ENCODE assay signal across 20 cellular contexts in genomic region chr16:75293746-75294145, GRCh38. TPM values are rescaled to one million over a fixed set of nuclear protein-coding genes. Genes with fewer than 3 reads are reported as not detected.
DNase-seq lines count a peak whose midpoint lies in the region; ATAC-seq and TF ChIP-seq lines count a peak whose summit lies in the region.
"Had no signal": no experiment of that assay in that cellular context is flagged by ENCODE, and none has a peak within 500 bp of the region (broad histone marks: within the 10 kb centered on the region; RNA-seq: fewer than 3 reads in every experiment).

No MANE protein-coding gene starts in this region.

- TF ChIP-seq CTCF in GM23338 (conservative IDR thresholded peaks at IDR 0.05; ENCODE audit: low read depth in 2 of 2), result no peak
- TF ChIP-seq CTCF in gastroesophageal sphincter (IDR thresholded peaks at IDR 0.05), result no peak
- TF ChIP-seq CTCF in smooth muscle cell (IDR thresholded peaks at IDR 0.05; ENCODE audit: borderline replicate concordance, insufficient read depth, poor library complexity, severe bottlenecking), result no peak
- no peak for TF ChIP-seq CTCF in prostate gland (IDR thresholded peaks at IDR 0.05)

- peak overlapping the region; percentile 10 for H3K9ac ChIP-seq in smooth muscle cell (ENCODE audit: low read depth)

- H3K79me2 ChIP-seq in GM23338 (replicated peaks; ENCODE audit: insufficient read depth), result no peaks in the 10 kb centered on the region
- H3K79me2 ChIP-seq in smooth muscle cell (ENCODE audit: low read depth), result no peaks in the 10 kb centered on the region

- H3K9me3 ChIP-seq in gastroesophageal sphincter (no peaks in the 10 kb centered on the region), smooth muscle cell (replicated peaks; ENCODE audit: low read depth) (no peaks in the 10 kb centered on the region), prostate gland (no peaks in the 10 kb centered on the region)
- H3K9me3 ChIP-seq: A549 had no signal

- peaks cover 3% of the 10 kb centered on the region for H3K27me3 Mint-ChIP-seq in GM23338 (ENCODE audit: insufficient read depth, low read depth, poor library complexity)

- no peaks in the 10 kb centered on the region for H3K9me2 ChIP-seq in GM23338 (ENCODE audit: insufficient read depth)

- 34 to 45% methylated on average over 4 to 5 of the region's 5 CpGs for WGBS in gastroesophageal sphincter (ENCODE audit: low coverage in 1 of 2), 2 donors
- WGBS in smooth muscle cell (ENCODE audit: low lambda C conversion rate), result 35% methylated on average over 5 of the region's 5 CpGs
- WGBS in prostate gland, result 73% methylated on average over 5 of the region's 5 CpGs

- TF ChIP-seq POLR2A in gastroesophageal sphincter (IDR thresholded peaks at IDR 0.05) (no peak), prostate gland (IDR thresholded peaks at IDR 0.05) (no peak)

- H3K36me3 ChIP-seq in GM23338 (ENCODE audit: insufficient read depth) (peaks cover 23% of the 10 kb centered on the region), gastroesophageal sphincter (peaks cover 0 to 64% of the 10 kb centered on the region in 2 donors), smooth muscle cell (ENCODE audit: low read depth) (no peaks in the 10 kb centered on the region), prostate gland (no peaks in the 10 kb centered on the region)

- intact Hi-C loops in prostate gland (cut with DNase I), result no loop called here

- H4K20me1 ChIP-seq in GM23338 (replicated peaks; ENCODE audit: insufficient read depth) (no peaks in the 10 kb centered on the region; the same call in none of the 2 replicates), smooth muscle cell (ENCODE audit: low read depth) (no peaks in the 10 kb centered on the region)

- no peaks in the 10 kb centered on the region for H3F3A ChIP-seq in GM23338 (replicated peaks; ENCODE audit: low read depth)
- peaks cover 15% of the 10 kb centered on the region for H3F3A ChIP-seq in smooth muscle cell (ENCODE audit: low read depth)

- no peak for TF ChIP-seq EP300 in gastroesophageal sphincter (IDR thresholded peaks at IDR 0.05)

- H3K4me1 Mint-ChIP-seq in GM23338, result peaks cover 3% of the 10 kb centered on the region; the same call in 1 of the 3 replicates

- H3K4me2 ChIP-seq in GM23338 (no peak overlapping the region), smooth muscle cell (peak overlapping the region; percentile 79)
- H3K4me2 ChIP-seq: A549 had no signal

- ATAC-seq in GM23338, result no peak
- ATAC-seq in gastroesophageal sphincter, result no peak
- ATAC-seq: A549, HepG2, Panc1, Right ventricle myocardium inferior had no signal

- H3K27ac ChIP-seq in GM23338 (ENCODE audit: low read depth), result peak overlapping the region; percentile 76; the same call in 1 of the 2 replicates
- H3K27ac ChIP-seq in gastroesophageal sphincter, result peak overlapping the region in 3 of 4 donors; percentile 44 to 46 (median 46)
- H3K27ac ChIP-seq in smooth muscle cell (ENCODE audit: low read depth), result peak overlapping the region; percentile 72
- H3K27ac ChIP-seq in prostate gland, result no peak overlapping the region
- H3K27ac ChIP-seq: A549 had no signal

- H3K9me3 Mint-ChIP-seq in GM23338, result no peaks in the 10 kb centered on the region
- H3K9me3 Mint-ChIP-seq: CD4-positive, alpha-beta T cell had no signal

- no peaks in the 10 kb centered on the region for H3K4me1 ChIP-seq in GM23338 (ENCODE audit: insufficient read depth)
- H3K4me1 ChIP-seq in gastroesophageal sphincter, result peaks cover 0 to 23% (median 0%) of the 10 kb centered on the region in 3 donors
- peaks cover 4% of the 10 kb centered on the region for H3K4me1 ChIP-seq in smooth muscle cell (ENCODE audit: low read depth)
- no peaks in the 10 kb centered on the region for H3K4me1 ChIP-seq in prostate gland (replicated peaks)
- H3K4me1 ChIP-seq: A549 had no signal

- H3K4me3 Mint-ChIP-seq in GM23338, result no peak overlapping the region
- H3K4me3 Mint-ChIP-seq: CD4-positive, alpha-beta T cell had no signal

- H2AFZ ChIP-seq in GM23338, result no peak overlapping the region
- H2AFZ ChIP-seq in smooth muscle cell (ENCODE audit: low read depth), result no peak overlapping the region

- H3K36me3 Mint-ChIP-seq in GM23338 (ENCODE audit: low read depth), result peaks cover 15% of the 10 kb centered on the region; the same call in 2 of the 3 replicates

- H3K27ac Mint-ChIP-seq in GM23338, result no peak overlapping the region
- H3K27ac Mint-ChIP-seq: CD4-positive, alpha-beta T cell had no signal

- no peak for DNase-seq in GM23338 (ENCODE audit: low spot score)
- DNase-seq in dedifferentiated amniotic fluid mesenchymal stem cell (ENCODE audit: extremely low spot score), result peak; percentile 43
- DNase-seq in smooth muscle cell (lab: John Stamatoyannopoulos, UW; ENCODE audit: unreplicated experiment), result no peak
- no peak for DNase-seq in ecto neural progenitor cell (ENCODE audit: low spot score)
- DNase-seq in prostate gland (ENCODE audit: low spot score), result no peak
- no peak for DNase-seq in COLO829 (ENCODE audit: low spot score)
- DNase-seq in stimulated activated CD4-positive, alpha-beta T cell treated with anti-CD3 and anti-CD28 coated beads, Interleukin-15, amount 100 ng/mL, for 24 hours, result no peak
- DNase-seq: CD4-positive, alpha-beta T cell; DMS79 treated with DMSO at 0.1 percent for 48 hours; GDM1; GOT3; MM.1S; NCI-H1105 treated with DMSO at 0.1 percent for 48 hours; NCI-H187 treated with DMSO at 0.1 percent for 48 hours; NCI-H510A had no signal

- H3K4me3 ChIP-seq in GM23338 (no peak overlapping the region), gastroesophageal sphincter (no peak overlapping the region), smooth muscle cell (peak overlapping the region; percentile 19), prostate gland (no peak overlapping the region)
- H3K4me3 ChIP-seq: A549 had no signal

- H3K27me3 ChIP-seq in GM23338 (ENCODE audit: insufficient read depth), result no peaks in the 10 kb centered on the region
- no peaks in the 10 kb centered on the region for H3K27me3 ChIP-seq in gastroesophageal sphincter
- H3K27me3 ChIP-seq in smooth muscle cell (ENCODE audit: low read depth), result no peaks in the 10 kb centered on the region
- no peaks in the 10 kb centered on the region for H3K27me3 ChIP-seq in prostate gland (replicated peaks; ENCODE audit: insufficient read depth)

TF ChIP-seq in GM23338, 12 proteins besides CTCF, POLR2A, EP300 and RAD21 (continues in another document):
- no peak for TF ChIP-seq EZH2phosphoT487 (IDR thresholded peaks at IDR 0.05; ENCODE audit: unreplicated experiment)
- no peak for TF ChIP-seq POLR2AphosphoS5 (IDR thresholded peaks at IDR 0.05; ENCODE audit: low read depth)
- no peak for TF ChIP-seq ZNF331 (CRISPR knock-in tag; IDR thresholded peaks at IDR 0.05; ENCODE audit: low read depth)

RNA-seq across cellular contexts. Expression of gene BCAR1, which starts 42.3 kb away (rescaled TPM):
- 121 and 140 TPM in 2 replicates for total RNA-seq in GM23338 (2014; rRNA removed; shearing (Covaris generic))
- polyA plus RNA-seq in GM23338 (2016; fragmentation: Nextera tagmentation; extraction: Ambion mirVana) (37.9 and 38.3 TPM in 2 replicates), smooth muscle cell (117 and 123 TPM in 2 replicates)
- total RNA-seq in gastroesophageal sphincter (10 to 100 TPM; 34.6 to 63.7 (median 37.0) TPM), smooth muscle cell (49.4 and 49.9 TPM in 2 replicates), prostate gland (100 to 1,000 TPM in 1 of 2 donors, 10 to 100 TPM in 1; 51.1 to 181 TPM)

Comparison
In these comparisons a context has a peak if more than half of its experiments do, and no peak if none do; other contexts are left out.
1. H3K27ac ChIP-seq: peak in GM23338 (single experiment), gastroesophageal sphincter (3 of 4) and smooth muscle cell (single experiment); none in prostate gland (0 of 2).